8 cellular contexts compared by ENCODE assay signal in the genomic region with DNA sequence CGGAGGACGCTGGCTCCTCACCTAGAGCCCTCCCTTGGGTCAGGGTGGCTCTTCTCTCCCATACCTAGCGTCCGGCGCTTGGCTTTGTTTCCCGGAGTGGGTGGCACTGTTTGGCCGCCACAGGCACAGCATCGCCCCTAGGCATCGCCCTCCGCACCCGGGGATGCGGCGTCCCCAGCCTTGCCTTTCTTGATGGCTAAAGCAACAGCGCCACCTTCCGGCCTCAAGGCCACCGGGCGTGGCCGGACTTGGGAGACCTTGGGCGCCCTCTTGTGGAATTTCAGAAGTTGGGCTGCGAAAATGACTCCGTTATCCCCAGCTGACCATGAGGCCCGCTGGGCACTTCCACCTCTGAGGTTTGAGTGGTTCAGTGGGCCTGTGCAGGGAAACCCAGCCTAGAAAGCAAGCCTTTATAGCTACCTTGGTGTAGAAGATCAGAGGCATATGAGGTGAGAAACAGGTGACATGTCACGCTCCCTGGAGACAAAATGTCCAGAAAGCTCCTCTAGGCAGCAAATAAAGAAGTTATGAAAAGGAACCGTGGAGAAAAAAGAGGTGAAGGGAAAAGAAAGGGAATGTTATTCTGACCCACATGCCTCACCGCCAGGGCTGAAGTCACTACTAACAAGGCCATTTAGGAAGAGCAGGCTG. TPM values are rescaled to one million over a fixed set of nuclear protein-coding genes. Genes with fewer than 3 reads are reported as not detected.
A peak's percentile ranks its signal among the peaks of the same experiment; 100 is the strongest.
DNase-seq lines count a peak whose midpoint lies in the region; ATAC-seq and TF ChIP-seq lines count a peak whose summit lies in the region.

No MANE protein-coding gene starts in this region.

- no peaks in the 10 kb centered on the region for H3K36me3 ChIP-seq in kidney epithelial cell (ENCODE audit: control insufficient read depth, insufficient read depth, low read length)

- no peaks in the 10 kb centered on the region for H3K27me3 ChIP-seq in kidney epithelial cell (ENCODE audit: control insufficient read depth, insufficient read depth, low read length)

- peak; percentile 85 for ATAC-seq in HG03354 (IDR thresholded peaks at IDR 0.05; ENCODE audit: poor library complexity, severe bottlenecking, unreplicated experiment)

- peak; percentile 72 to 74 for DNase-seq in AML-193 (lab: John Stamatoyannopoulos, UW)
- peak; percentile 56 for DNase-seq in GM19238 (ENCODE audit: insufficient read length, low spot score)
- DNase-seq in NCI-H345 treated with DMSO at 0.1 percent for 48 hours (lab: John Stamatoyannopoulos, UW; ENCODE audit: unreplicated experiment): peak; percentile 83
- peak; percentile 83 for DNase-seq in activated CD4-positive, CD25-positive, alpha-beta regulatory T cell treated with anti-CD3 and anti-CD28 coated beads, Interleukin-2, amount 50 U/mL, for 16 hours (ENCODE audit: low read depth, low spot score)
- peak; percentile 79 for DNase-seq in central memory CD4-positive, alpha-beta T cell
- DNase-seq in kidney epithelial cell (ENCODE audit: low read depth): peak; percentile 72
- peak; percentile 75 to 80 for DNase-seq in stimulated activated CD4-positive, alpha-beta T cell treated with anti-CD3 and anti-CD28 coated beads, Interleukin-1b, Interleukin-23, amount 100 ng/mL, for 4 hours (ENCODE audit: low read depth in 2 of 2)

- H3K4me3 ChIP-seq in kidney epithelial cell (ENCODE audit: low read depth, low read length): no peak overlapping the region

- peak; percentile 100 for TF ChIP-seq CTCF in kidney epithelial cell (IDR thresholded peaks at IDR 0.05; ENCODE audit: insufficient read depth, low read length, poor library complexity, severe bottlenecking)

RNA-seq across cellular contexts. Expression of gene SNX19, which starts 54.3 kb away (rescaled TPM):
- 80.1 and 96.1 TPM in 2 replicates for total RNA-seq in kidney epithelial cell
